In genomic region chr10:94362360-94363250, GRCh38 we compare ENCODE assay signal across 8 cellular contexts. TPM values are rescaled to one million over a fixed set of nuclear protein-coding genes. Genes with fewer than 3 reads are reported as not detected.
DNase-seq lines count a peak whose midpoint lies in the region; ATAC-seq, FAIRE-seq and TF ChIP-seq lines count a peak whose summit lies in the region.

NOC3L (minus strand) TSS chr10:94362939; CDS start chr10:94362838, 101 bp downstream.

- TF ChIP-seq CTCF in chondrocyte (IDR thresholded peaks at IDR 0.05) (peak; percentile 99), kidney (IDR thresholded peaks at IDR 0.05; ENCODE audit: borderline replicate concordance, extremely low read depth, insufficient read depth) (peak; percentile 79)

- H3K27me3 Mint-ChIP-seq in chondrocyte (ENCODE audit: low read depth) = peaks cover 4% of the 10 kb centered on the region

- no peaks in the 10 kb centered on the region for H3K9me3 ChIP-seq in kidney (ENCODE audit: control insufficient read depth in 1 of 2, low read length in 2 of 2)

- peak within 1 kb of the TSS; percentile 75 to 91 for H3K4me3 ChIP-seq in kidney (ENCODE audit: low read length in 2 of 2)

- H3K27ac Mint-ChIP-seq in chondrocyte (ENCODE audit: unreplicated experiment) = peak within 1 kb of the TSS; percentile 94

- peaks cover 0 to 7% of the 10 kb centered on the region in 2 donors for H3K4me1 ChIP-seq in kidney (ENCODE audit: control insufficient read depth in 1 of 2, insufficient read depth in 1 of 2, low read depth in 1 of 2, low read length in 2 of 2)

- FAIRE-seq in kidney (lab: Jason Lieb, UNC) = peak; percentile 37

- H3K9ac ChIP-seq in kidney (ENCODE audit: low read length in 2 of 2) = peak within 1 kb of the TSS; percentile 67 to 84

- H3K4me1 Mint-ChIP-seq in chondrocyte (ENCODE audit: low read depth) = peaks cover 44% of the 10 kb centered on the region

- H3K4me3 Mint-ChIP-seq in chondrocyte (ENCODE audit: unreplicated experiment) = peak within 1 kb of the TSS; percentile 83

- peak within 1 kb of the TSS; percentile 26 to 58 for H3K27ac ChIP-seq in kidney (ENCODE audit: low read depth in 2 of 2, low read length in 2 of 2)

- peaks cover 7% of the 10 kb centered on the region for H3K36me3 Mint-ChIP-seq in chondrocyte (ENCODE audit: low read depth)

- DNase-seq in Ammon's horn (ENCODE audit: low spot score) (peak; percentile 97), NCI-H460 (ENCODE audit: extremely low read depth, low read depth) (peak; percentile 92), chondrocyte (ENCODE audit: low spot score) (peak; percentile 99), kidney (peak; percentile 98)
- DNase-seq in activated CD4-positive, alpha-beta T cell treated with anti-CD3 and anti-CD28 coated beads for 1 hour = peak; percentile 93
- peak; percentile 98 for DNase-seq in stimulated activated CD4-positive, alpha-beta T cell treated with anti-CD3 and anti-CD28 coated beads, Interleukin-15, amount 100 ng/mL, for 24 hours

- intact Hi-C loops in kidney (cut with DNase I) = no loop called here

- ATAC-seq in GM19035 (IDR thresholded peaks at IDR 0.05; ENCODE audit: unreplicated experiment) = peak; percentile 99
- peak; percentile 99 for ATAC-seq in HG03354 (IDR thresholded peaks at IDR 0.05; ENCODE audit: poor library complexity, severe bottlenecking, unreplicated experiment)

- no peaks in the 10 kb centered on the region for H3K9me3 Mint-ChIP-seq in chondrocyte (ENCODE audit: low read depth)

- H3K36me3 ChIP-seq in kidney (ENCODE audit: control insufficient read depth in 1 of 2, insufficient read depth in 2 of 2, low read length in 2 of 2) = peaks cover 0 to 9% of the 10 kb centered on the region in 2 donors

RNA-seq across cellular contexts. Expression of gene NOC3L, which starts in this region (rescaled TPM):
- 54.7 and 60.3 TPM in 2 replicates for total RNA-seq in NCI-H460 (2014; rRNA removed; shearing (Covaris generic))
- 55.2 and 68.2 TPM in 2 replicates for polyA plus RNA-seq in NCI-H460 (2014; cell fraction: nucleus; rRNA removed)
- 13.7 to 20.5 TPM (median 15.3 TPM) in 3 replicates for total RNA-seq in chondrocyte
- total RNA-seq in kidney = 17.7 TPM
- polyA plus RNA-seq in kidney (ENCODE audit: insufficient read depth, low read depth, low replicate concordance) = 6.0 TPM

Comparison
In these comparisons a context has a peak if more than half of its experiments do, and no peak if none do; other contexts are left out.
1. Peak in every context shown above with its lines: DNase-seq, ATAC-seq, H3K4me3 ChIP-seq and H3K27ac ChIP-seq.